ENCODE assay signal across 28 cellular contexts in the genomic region with DNA sequence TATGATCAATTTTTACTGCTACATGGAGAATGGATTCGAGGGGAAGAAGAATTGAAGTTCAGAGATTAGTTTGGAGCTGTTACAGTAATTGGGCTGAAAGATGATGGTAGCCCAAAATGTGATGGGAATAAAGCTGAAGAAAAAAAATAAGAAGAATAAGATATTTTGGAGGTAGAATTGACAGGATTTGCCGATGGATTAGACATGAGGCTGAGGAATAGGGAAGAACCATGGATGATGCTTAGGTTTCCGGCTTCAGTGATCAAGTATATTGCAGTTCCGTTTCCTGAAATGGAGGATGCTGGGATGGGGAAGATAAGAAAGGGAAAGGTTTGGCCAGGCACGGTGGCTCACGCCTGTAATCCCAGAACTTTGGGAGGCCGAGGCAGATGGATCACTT.
"Had no signal": no experiment of that assay in that cellular context is flagged by ENCODE, and none has a peak within 500 bp of the region (broad histone marks: within the 10 kb centered on the region; RNA-seq: fewer than 3 reads in every experiment).

No MANE protein-coding gene starts in this region.

- H3K4me1 ChIP-seq: suprapubic skin, testis, uterus had no signal

- H3K4me3 ChIP-seq: stomach, suprapubic skin, testis, thoracic aorta, thyroid gland, tibial artery, tibial nerve, transverse colon, upper lobe of left lung, upper lobe of right lung, uterus, vagina had no signal

- H3K9me3 Mint-ChIP-seq: stimulated activated effector memory CD8-positive, alpha-beta T cell treated with anti-CD3 and anti-CD28 coated beads, Interleukin-12 subunit alpha, Interleukin-12 subunit beta, amount 100 ng/mL, for 72 hours; stimulated activated memory B cell treated with anti-CD40 and anti-IgM and Interleukin-4, amounts not matched to agents 10 μg/mL and 1 μg/mL and 100 μg/mL, for 72 hours; stimulated activated naive B cell treated with anti-CD40 and anti-IgM and Interleukin-4, amounts not matched to agents 10 μg/mL and 1 μg/mL and 100 μg/mL, for 72 hours; stimulated activated naive CD8-positive, alpha-beta T cell treated with anti-CD3 and anti-CD28 coated beads, Interleukin-15, amount 100 ng/mL, for 72 hours; stimulated activated naive CD8-positive, alpha-beta T cell treated with anti-CD3 and anti-CD28 coated beads, Interleukin-15, Interleukin-2, amounts not matched to agents 100 ng/mL and 50 ng/mL, for 24 hours had no signal

- ATAC-seq: stimulated activated effector memory CD8-positive, alpha-beta T cell treated with anti-CD3 and anti-CD28 coated beads, Interleukin-12 subunit alpha, Interleukin-12 subunit beta, amount 100 ng/mL, for 72 hours; stimulated activated memory B cell treated with anti-CD40 and anti-IgM and Interleukin-4, amounts not matched to agents 10 μg/mL and 1 μg/mL and 100 μg/mL, for 72 hours; stimulated activated naive B cell treated with anti-CD40 and anti-IgM and Interleukin-4, amounts not matched to agents 10 μg/mL and 1 μg/mL and 100 μg/mL, for 72 hours; stimulated activated naive CD8-positive, alpha-beta T cell treated with anti-CD3 and anti-CD28 coated beads, Interleukin-15, amount 100 ng/mL, for 72 hours; stimulated activated naive CD8-positive, alpha-beta T cell treated with anti-CD3 and anti-CD28 coated beads, Interleukin-15, Interleukin-2, amounts not matched to agents 100 U/mL and 50 U/mL, for 24 hours; upper lobe of right lung had no signal

- H3K27ac Mint-ChIP-seq: stimulated activated effector memory CD8-positive, alpha-beta T cell treated with anti-CD3 and anti-CD28 coated beads, Interleukin-12 subunit alpha, Interleukin-12 subunit beta, amount 100 ng/mL, for 72 hours; stimulated activated memory B cell treated with anti-CD40 and anti-IgM and Interleukin-4, amounts not matched to agents 10 μg/mL and 1 μg/mL and 100 μg/mL, for 72 hours; stimulated activated naive B cell treated with anti-CD40 and anti-IgM and Interleukin-4, amounts not matched to agents 10 μg/mL and 1 μg/mL and 100 μg/mL, for 72 hours; stimulated activated naive CD8-positive, alpha-beta T cell treated with anti-CD3 and anti-CD28 coated beads, Interleukin-15, amount 100 ng/mL, for 72 hours; stimulated activated naive CD8-positive, alpha-beta T cell treated with anti-CD3 and anti-CD28 coated beads, Interleukin-15, Interleukin-2, amounts not matched to agents 100 ng/mL and 50 ng/mL, for 24 hours had no signal

- H3K36me3 ChIP-seq: stomach, suprapubic skin, thoracic aorta, thyroid gland, tibial artery, tibial nerve, transverse colon, upper lobe of left lung, upper lobe of right lung, uterus, vagina had no signal

- H3K27me3 ChIP-seq: stomach, suprapubic skin, testis, thyroid gland, tibial artery, tibial nerve, transverse colon, upper lobe of left lung, upper lobe of right lung, uterus, vagina had no signal

- H3K36me3 Mint-ChIP-seq: stimulated activated effector memory CD8-positive, alpha-beta T cell treated with anti-CD3 and anti-CD28 coated beads, Interleukin-12 subunit alpha, Interleukin-12 subunit beta, amount 100 ng/mL, for 72 hours; stimulated activated memory B cell treated with anti-CD40 and anti-IgM and Interleukin-4, amounts not matched to agents 10 μg/mL and 1 μg/mL and 100 μg/mL, for 72 hours; stimulated activated naive B cell treated with anti-CD40 and anti-IgM and Interleukin-4, amounts not matched to agents 10 μg/mL and 1 μg/mL and 100 μg/mL, for 72 hours had no signal

- H3K4me3 Mint-ChIP-seq: stimulated activated effector memory CD8-positive, alpha-beta T cell treated with anti-CD3 and anti-CD28 coated beads, Interleukin-12 subunit alpha, Interleukin-12 subunit beta, amount 100 ng/mL, for 72 hours; stimulated activated memory B cell treated with anti-CD40 and anti-IgM and Interleukin-4, amounts not matched to agents 10 μg/mL and 1 μg/mL and 100 μg/mL, for 72 hours; stimulated activated naive B cell treated with anti-CD40 and anti-IgM and Interleukin-4, amounts not matched to agents 10 μg/mL and 1 μg/mL and 100 μg/mL, for 72 hours; stimulated activated naive CD8-positive, alpha-beta T cell treated with anti-CD3 and anti-CD28 coated beads, Interleukin-15, amount 100 ng/mL, for 72 hours; stimulated activated naive CD8-positive, alpha-beta T cell treated with anti-CD3 and anti-CD28 coated beads, Interleukin-15, Interleukin-2, amounts not matched to agents 100 ng/mL and 50 ng/mL, for 24 hours had no signal

- DNase-seq: stimulated activated CD4-positive, alpha-beta T cell treated with anti-CD3 and anti-CD28 coated beads, Interleukin-2, amount 100 ng/mL, for 48 hours; stimulated activated CD4-positive, alpha-beta T cell treated with anti-CD3 and anti-CD28 coated beads, Interleukin-4, amount 100 ng/mL, for 1 hour; stimulated activated CD4-positive, alpha-beta T cell treated with anti-CD3 and anti-CD28 coated beads, Interleukin-4, amount 100 ng/mL, for 24 hours; stimulated activated CD4-positive, alpha-beta T cell treated with anti-CD3 and anti-CD28 coated beads, Interleukin-4, amount 100 ng/mL, for 4 hours; stimulated activated CD8-positive, alpha-beta memory T cell treated with anti-CD3 and anti-CD28 coated beads, Interleukin-4, amount 100 ng/mL, for 48 hours; stimulated activated naive B cell treated with anti-CD40 and anti-IgM and Interleukin-4, amounts not matched to agents 10 μg/mL and 1 μg/mL and 100 μg/mL, for 72 hours; stimulated activated naive CD4-positive, alpha-beta T cell; stimulated activated naive CD4-positive, alpha-beta T cell treated with Interleukin-2 at 50 U/mL for 16 hours; stimulated activated naive CD8-positive, alpha-beta T cell treated with anti-CD3 and anti-CD28 coated beads, Interleukin-15, amount 100 ng/mL, for 72 hours; stimulated activated naive CD8-positive, alpha-beta T cell treated with anti-CD3 and anti-CD28 coated beads, Interleukin-15, Interleukin-2, amounts not matched to agents 100 U/mL and 50 U/mL, for 24 hours; stomach; substantia nigra; testis; thyroid gland; tibial artery; transverse colon; trophoblast cell; upper lobe of left lung; upper lobe of right lung; uterus had no signal

- H3K27ac ChIP-seq: stomach, suprapubic skin, testis, thoracic aorta, thyroid gland, tibial artery, tibial nerve, transverse colon, upper lobe of left lung, upper lobe of right lung, uterus, vagina had no signal

- H3K9me3 ChIP-seq: stomach, suprapubic skin, testis, thoracic aorta, thyroid gland, tibial artery, tibial nerve, transverse colon, upper lobe of left lung, upper lobe of right lung, uterus, vagina had no signal

- FAIRE-seq: urothelium cell line had no signal
